Comparison of ENCODE assay signal across 1 cellular context in the genomic region with DNA sequence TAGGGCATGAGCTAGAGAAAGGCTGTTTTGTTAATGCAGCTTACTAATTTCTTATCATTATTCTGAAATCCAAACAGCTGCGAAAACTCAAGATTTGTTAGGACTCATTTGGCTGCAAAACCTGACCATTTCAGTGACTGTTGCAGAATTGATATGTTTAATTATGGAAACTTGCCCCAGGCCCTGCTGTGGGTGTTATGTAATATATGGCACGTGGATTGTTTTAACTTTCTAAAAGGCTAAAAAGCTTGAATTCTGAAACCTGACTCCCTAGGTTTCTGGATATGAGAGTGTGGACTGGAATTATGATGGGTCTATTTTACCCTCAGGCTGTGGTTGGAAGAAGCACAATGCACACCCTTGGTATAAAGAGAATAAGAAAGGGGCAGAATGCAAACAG.
TF ChIP-seq lines count a peak whose summit lies in the region.

No MANE protein-coding gene starts in this region.

TF ChIP-seq in IMR-90, 13 proteins besides CTCF, POLR2A, EP300 and RAD21:
- no peak for TF ChIP-seq CHD1 (IDR thresholded peaks at IDR 0.05; ENCODE audit: low read depth, low read length)
